Comparison of ENCODE assay signal across 1 cellular context in the genomic region with DNA sequence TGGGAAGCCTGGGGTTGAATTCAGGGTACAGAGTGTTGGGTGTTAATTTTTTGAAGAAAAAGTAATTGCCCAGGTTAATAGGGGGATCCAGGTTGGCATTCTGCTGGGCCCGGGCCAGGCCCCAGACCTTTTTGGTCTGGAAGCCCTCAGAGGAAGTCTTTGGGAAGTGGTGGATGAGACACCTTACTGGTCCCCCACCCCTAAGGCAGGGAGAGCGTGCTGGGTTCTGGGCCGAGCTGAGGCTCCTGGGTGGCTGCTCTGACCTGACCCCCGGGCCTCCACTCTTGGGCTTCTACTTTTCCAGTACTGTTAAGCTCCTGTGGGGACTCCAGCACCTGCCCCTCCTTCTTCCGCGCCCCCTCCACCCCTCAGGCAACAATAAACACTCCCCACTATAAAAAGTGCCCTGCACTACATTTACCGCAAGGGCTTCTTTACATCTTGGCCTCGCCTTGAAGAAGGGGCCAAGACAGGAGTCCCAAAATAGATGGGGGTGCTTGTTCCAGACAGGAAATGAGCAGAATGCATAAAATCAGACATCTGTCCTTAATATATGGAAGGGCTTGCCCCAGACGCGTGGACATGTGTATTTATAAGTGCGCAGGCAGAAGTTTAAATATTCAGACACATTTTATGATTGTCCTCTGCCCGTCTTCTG.
TF ChIP-seq lines count a peak whose summit lies in the region.

No MANE protein-coding gene starts in this region.

TF ChIP-seq in endothelial cell of umbilical vein, 7 proteins besides CTCF, POLR2A, EP300 and RAD21:
- TF ChIP-seq POLR2AphosphoS5 (IDR thresholded peaks at IDR 0.05; ENCODE audit: insufficient read depth, low read depth, low read length) (no peak), JUN (IDR thresholded peaks at IDR 0.05; ENCODE audit: borderline replicate concordance, insufficient read depth, insufficient read length, low read depth) (no peak), FOS (IDR thresholded peaks at IDR 0.05; ENCODE audit: borderline replicate concordance, insufficient read depth, low read length) (no peak), MYC (IDR thresholded peaks at IDR 0.05; ENCODE audit: low read depth, low read length) (no peak), EZH2 (IDR thresholded peaks at IDR 0.05; ENCODE audit: borderline replicate concordance, low read depth, low read length, severe bottlenecking) (no peak), GATA2 (IDR thresholded peaks at IDR 0.05; ENCODE audit: insufficient read depth, insufficient read length, low read depth, low read length) (no peak)
- TF ChIP-seq, protein P1, sequence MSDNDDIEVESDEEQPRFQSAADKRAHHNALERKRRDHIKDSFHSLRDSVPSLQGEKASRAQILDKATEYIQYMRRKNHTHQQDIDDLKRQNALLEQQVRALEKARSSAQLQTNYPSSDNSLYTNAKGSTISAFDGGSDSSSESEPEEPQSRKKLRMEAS (IDR thresholded peaks at IDR 0.05; ENCODE audit: insufficient read depth, insufficient read length) = no peak
